7 cellular contexts compared by ENCODE assay signal in genomic region chr5:6110441-6111005, GRCh38.
"Had no signal": no experiment of that assay in that cellular context is flagged by ENCODE, and none has a peak within 500 bp of the region (broad histone marks: within the 10 kb centered on the region; RNA-seq: fewer than 3 reads in every experiment).

No MANE protein-coding gene starts in this region.

- H3K27ac ChIP-seq: HL-60 had no signal

- H3K27me3 Mint-ChIP-seq: IgD-negative memory B cell had no signal

- H3K4me1 Mint-ChIP-seq: IgD-negative memory B cell had no signal

- H3K4me3 Mint-ChIP-seq: IgD-negative memory B cell had no signal

- H3K4me3 ChIP-seq: K562 had no signal

- H3K9me3 Mint-ChIP-seq: IgD-negative memory B cell had no signal

- FAIRE-seq: HepG2, K562 had no signal

- H3K36me3 Mint-ChIP-seq: IgD-negative memory B cell had no signal

- DNase-seq: IMR-90, KBM-7, KG1 had no signal
